ENCODE assay signal across 1 cellular context in genomic region chr10:67770537-67770936, GRCh38.
TF ChIP-seq lines count a peak whose summit lies in the region.

No MANE protein-coding gene starts in this region.

TF ChIP-seq in GM23338, 12 proteins besides CTCF, POLR2A, EP300 and RAD21 (continued from another document):
- TF ChIP-seq EZH2 (IDR thresholded peaks at IDR 0.05; ENCODE audit: low read depth, unreplicated experiment): no peak
- TF ChIP-seq ZNF114 (CRISPR knock-in tag; IDR thresholded peaks at IDR 0.05): no peak
TF ChIP-seq in GM23338: peak in this region for 0.
